ENCODE assay signal across 22 cellular contexts in the genomic region with DNA sequence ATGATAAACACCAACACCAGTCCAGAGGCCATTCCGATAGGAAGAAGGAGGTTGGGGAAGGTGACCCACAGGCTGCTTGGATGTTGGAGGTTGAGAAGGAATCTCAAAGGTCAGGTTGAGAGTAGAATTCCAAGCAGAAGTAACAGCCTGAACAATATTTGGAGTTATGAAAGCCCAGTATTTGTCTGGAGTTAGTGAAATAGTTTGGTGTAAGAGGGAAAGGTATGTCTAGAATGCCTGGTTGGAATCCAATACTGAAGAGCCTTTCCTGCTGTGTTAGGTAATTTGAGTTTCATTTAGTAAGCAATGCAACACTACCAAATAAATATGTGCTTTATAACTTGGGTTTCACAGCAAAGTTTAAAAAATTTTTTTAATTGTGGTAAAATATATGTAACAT.
"Had no signal": no experiment of that assay in that cellular context is flagged by ENCODE, and none has a peak within 500 bp of the region (broad histone marks: within the 10 kb centered on the region; RNA-seq: fewer than 3 reads in every experiment).

No MANE protein-coding gene starts in this region.

- H3K4me3 ChIP-seq: adrenal gland, transverse colon had no signal

- H3K9me3 Mint-ChIP-seq: activated naive CD4-positive, alpha-beta T cell treated with anti-CD3 and anti-CD28 coated beads, Interleukin-2, amount 50 U/mL, for 72 hours; naive thymus-derived CD4-positive, alpha-beta T cell; neural crest cell; stimulated activated naive B cell treated with anti-CD40 and anti-IgM and Interleukin-4, amounts not matched to agents 10 μg/mL and 1 μg/mL and 100 μg/mL, for 72 hours had no signal

- H3K27me3 ChIP-seq: adrenal gland, transverse colon had no signal

- FAIRE-seq: bronchial epithelial cell, small intestine, TTC549 had no signal

- H3K4me1 Mint-ChIP-seq: neural crest cell; stimulated activated naive B cell treated with anti-CD40 and anti-IgM and Interleukin-4, amounts not matched to agents 10 μg/mL and 1 μg/mL and 100 μg/mL, for 72 hours had no signal

- H3K36me3 Mint-ChIP-seq: activated naive CD4-positive, alpha-beta T cell treated with anti-CD3 and anti-CD28 coated beads, Interleukin-2, amount 50 U/mL, for 72 hours; naive thymus-derived CD4-positive, alpha-beta T cell; stimulated activated naive B cell treated with anti-CD40 and anti-IgM and Interleukin-4, amounts not matched to agents 10 μg/mL and 1 μg/mL and 100 μg/mL, for 72 hours had no signal

- DNase-seq: activated CD4-positive, alpha-beta T cell treated with anti-CD3 and anti-CD28 coated beads, Interleukin-2, amount 50 U/mL, for 1 hour; activated CD4-positive, CD25-positive, alpha-beta regulatory T cell treated with anti-CD3 and anti-CD28 coated beads, Interleukin-2, amount 50 U/mL, for 72 hours; activated CD8-positive, alpha-beta T cell treated with anti-CD3 and anti-CD28 coated beads, Interleukin-2, amount 10 ng/mL, durations not matched to agents 7 days and 5 days; activated gamma-delta T cell treated with Interleukin-2 at 50 U/mL for 16 hours; activated T-cell treated with anti-CD3 and anti-CD28 coated beads, Interleukin-2, amount 50 U/mL, for 1 hour; adrenal gland; cortex of kidney; foreskin melanocyte; naive thymus-derived CD4-positive, alpha-beta T cell; occipital lobe; small intestine; stimulated activated CD4-positive, alpha-beta T cell treated with anti-CD3 and anti-CD28 coated beads, Interleukin-15, amount 100 ng/mL, for 24 hours; stimulated activated naive B cell treated with anti-CD40 and anti-IgM and Interleukin-4, amounts not matched to agents 10 μg/mL and 1 μg/mL and 100 μg/mL, for 72 hours; T-helper 1 cell; transverse colon; WERI-Rb-1 had no signal

- H3K36me3 ChIP-seq: adrenal gland, transverse colon, WERI-Rb-1 had no signal

- H3K27ac ChIP-seq: adrenal gland, epithelial cell of prostate, transverse colon, WERI-Rb-1 had no signal

- H3K4me1 ChIP-seq: adrenal gland had no signal

- H3K9me3 ChIP-seq: adrenal gland, transverse colon had no signal

- ATAC-seq: activated CD8-positive, alpha-beta T cell treated with anti-CD3 and anti-CD28 coated beads, Interleukin-2, amount 10 ng/mL, durations not matched to agents 7 days and 5 days; activated naive CD4-positive, alpha-beta T cell treated with anti-CD3 and anti-CD28 coated beads, Interleukin-2, amount 50 U/mL, for 72 hours; naive thymus-derived CD4-positive, alpha-beta T cell; sciatic nerve; stimulated activated naive B cell treated with anti-CD40 and anti-IgM and Interleukin-4, amounts not matched to agents 10 μg/mL and 1 μg/mL and 100 μg/mL, for 72 hours had no signal

- H3K4me3 Mint-ChIP-seq: activated CD8-positive, alpha-beta T cell treated with anti-CD3 and anti-CD28 coated beads, Interleukin-2, amount 10 ng/mL, durations not matched to agents 7 days and 5 days; naive thymus-derived CD4-positive, alpha-beta T cell; neural crest cell; stimulated activated naive B cell treated with anti-CD40 and anti-IgM and Interleukin-4, amounts not matched to agents 10 μg/mL and 1 μg/mL and 100 μg/mL, for 72 hours had no signal

- H3K27ac Mint-ChIP-seq: activated CD8-positive, alpha-beta T cell treated with anti-CD3 and anti-CD28 coated beads, Interleukin-2, amount 10 ng/mL, durations not matched to agents 7 days and 5 days; activated naive CD4-positive, alpha-beta T cell treated with anti-CD3 and anti-CD28 coated beads, Interleukin-2, amount 50 U/mL, for 72 hours; naive thymus-derived CD4-positive, alpha-beta T cell; stimulated activated naive B cell treated with anti-CD40 and anti-IgM and Interleukin-4, amounts not matched to agents 10 μg/mL and 1 μg/mL and 100 μg/mL, for 72 hours had no signal
